ENCODE assay signal across 19 cellular contexts in genomic region chr10:97578171-97578844, GRCh38. TPM values are rescaled to one million over a fixed set of nuclear protein-coding genes. Genes with fewer than 3 reads are reported as not detected.
"Had no signal": no experiment of that assay in that cellular context is flagged by ENCODE, and none has a peak within 500 bp of the region (broad histone marks: within the 10 kb centered on the region; RNA-seq: fewer than 3 reads in every experiment).

No MANE protein-coding gene starts in this region.

- DNase-seq: activated CD4-positive, alpha-beta T cell treated with anti-CD3 and anti-CD28 coated beads, Interleukin-2, amount 50 U/mL, for 1 hour; activated CD8-positive, alpha-beta memory T cell treated with anti-CD3 and anti-CD28 coated beads for 24 hours; activated naive CD4-positive, alpha-beta T cell treated with anti-CD3 and anti-CD28 coated beads for 36 hours; activated naive CD8-positive, alpha-beta T cell treated with anti-CD3 and anti-CD28 coated beads, Interleukin-2, amount 50 U/mL, for 24 hours; activated T-cell treated with anti-CD3 and anti-CD28 coated beads for 4 hours; caudate nucleus; islet precursor cell; naive thymus-derived CD8-positive, alpha-beta T cell; SJCRH30; small intestine; stimulated activated naive CD8-positive, alpha-beta T cell treated with anti-CD3 and anti-CD28 coated beads, Interleukin-15, Interleukin-2, amounts not matched to agents 100 U/mL and 50 U/mL, for 24 hours; upper lobe of right lung had no signal

- H3K27me3 ChIP-seq: esophagus muscularis mucosa, gastroesophageal sphincter, right atrium auricular region, SJCRH30, upper lobe of right lung had no signal

- H3K27ac ChIP-seq: coronary artery, esophagus muscularis mucosa, gastroesophageal sphincter, right atrium auricular region, SJCRH30, upper lobe of right lung had no signal

- H3K36me3 ChIP-seq: gastroesophageal sphincter, right atrium auricular region, SJCRH30, upper lobe of right lung had no signal

- H3K4me1 Mint-ChIP-seq: activated naive CD8-positive, alpha-beta T cell treated with anti-CD3 and anti-CD28 coated beads, Interleukin-2, amount 50 U/mL, for 24 hours had no signal

- FAIRE-seq: astrocyte, small intestine had no signal

- H3K4me3 ChIP-seq: coronary artery, right atrium auricular region, SJCRH30, upper lobe of right lung had no signal

- H3K9me3 Mint-ChIP-seq: activated naive CD4-positive, alpha-beta T cell treated with anti-CD3 and anti-CD28 coated beads for 36 hours; activated naive CD8-positive, alpha-beta T cell treated with anti-CD3 and anti-CD28 coated beads, Interleukin-2, amount 50 U/mL, for 24 hours; activated T-helper 2 cell treated with anti-CD3 and anti-CD28 coated beads, Interferon-gamma antibody, Interleukin-2, Interleukin-4, amounts not matched to agents 10 μg/mL and 5 μg/mL and 100 μg/mL, durations not matched to agents 14 hours and 24 hours and 36 hours; naive thymus-derived CD8-positive, alpha-beta T cell had no signal

- H3K4me3 Mint-ChIP-seq: activated naive CD4-positive, alpha-beta T cell treated with anti-CD3 and anti-CD28 coated beads for 36 hours; activated naive CD8-positive, alpha-beta T cell treated with anti-CD3 and anti-CD28 coated beads, Interleukin-2, amount 50 U/mL, for 24 hours; naive thymus-derived CD8-positive, alpha-beta T cell had no signal

- H3K9me3 ChIP-seq: esophagus muscularis mucosa, gastroesophageal sphincter, right atrium auricular region, SJCRH30, upper lobe of right lung had no signal

- H3K27ac Mint-ChIP-seq: activated naive CD4-positive, alpha-beta T cell treated with anti-CD3 and anti-CD28 coated beads for 36 hours; activated naive CD8-positive, alpha-beta T cell treated with anti-CD3 and anti-CD28 coated beads, Interleukin-2, amount 50 U/mL, for 24 hours; activated T-helper 2 cell treated with anti-CD3 and anti-CD28 coated beads, Interferon-gamma antibody, Interleukin-2, Interleukin-4, amounts not matched to agents 10 μg/mL and 5 μg/mL and 100 μg/mL, durations not matched to agents 14 hours and 24 hours and 36 hours; naive thymus-derived CD8-positive, alpha-beta T cell had no signal

- ATAC-seq: activated naive CD8-positive, alpha-beta T cell treated with anti-CD3 and anti-CD28 coated beads, Interleukin-2, amount 50 U/mL, for 24 hours; gastroesophageal sphincter; naive thymus-derived CD8-positive, alpha-beta T cell; stimulated activated naive CD8-positive, alpha-beta T cell treated with anti-CD3 and anti-CD28 coated beads, Interleukin-15, Interleukin-2, amounts not matched to agents 100 U/mL and 50 U/mL, for 24 hours; upper lobe of right lung had no signal

- H3K36me3 Mint-ChIP-seq: naive thymus-derived CD8-positive, alpha-beta T cell had no signal

RNA-seq across cellular contexts. Expression of gene ANKRD2, which starts 5.7 kb away (rescaled TPM):
- total RNA-seq: naive thymus-derived CD8-positive, alpha-beta T cell had no signal
- polyA plus RNA-seq: naive thymus-derived CD8-positive, alpha-beta T cell had no signal

RNA-seq across cellular contexts. Expression of gene HOGA1, which starts 5.9 kb away (rescaled TPM):
- total RNA-seq: activated naive CD4-positive, alpha-beta T cell treated with anti-CD3 and anti-CD28 coated beads for 36 hours; activated T-helper 2 cell treated with anti-CD3 and anti-CD28 coated beads, Interferon-gamma antibody, Interleukin-2, Interleukin-4, amounts not matched to agents 10 μg/mL and 5 μg/mL and 100 μg/mL, durations not matched to agents 14 hours and 24 hours and 36 hours; naive thymus-derived CD8-positive, alpha-beta T cell; T-helper 2 cell treated with Interferon-gamma antibody and Interleukin-4, amounts not matched to agents 100 ng/mL and 5 ng/mL, for 36 hours had no signal
- polyA plus RNA-seq: naive thymus-derived CD8-positive, alpha-beta T cell had no signal

RNA-seq across cellular contexts. Expression of gene C10orf62, which starts 11.2 kb away (rescaled TPM):
- total RNA-seq: activated naive CD4-positive, alpha-beta T cell treated with anti-CD3 and anti-CD28 coated beads for 36 hours; activated T-helper 2 cell treated with anti-CD3 and anti-CD28 coated beads, Interferon-gamma antibody, Interleukin-2, Interleukin-4, amounts not matched to agents 10 μg/mL and 5 μg/mL and 100 μg/mL, durations not matched to agents 14 hours and 24 hours and 36 hours; astrocyte; gastroesophageal sphincter; naive thymus-derived CD8-positive, alpha-beta T cell; T-helper 2 cell treated with Interferon-gamma antibody and Interleukin-4, amounts not matched to agents 100 ng/mL and 5 ng/mL, for 36 hours; upper lobe of right lung had no signal
- polyA plus RNA-seq: naive thymus-derived CD8-positive, alpha-beta T cell; small intestine had no signal
